Comparison of ENCODE assay signal across 18 cellular contexts in the genomic region with DNA sequence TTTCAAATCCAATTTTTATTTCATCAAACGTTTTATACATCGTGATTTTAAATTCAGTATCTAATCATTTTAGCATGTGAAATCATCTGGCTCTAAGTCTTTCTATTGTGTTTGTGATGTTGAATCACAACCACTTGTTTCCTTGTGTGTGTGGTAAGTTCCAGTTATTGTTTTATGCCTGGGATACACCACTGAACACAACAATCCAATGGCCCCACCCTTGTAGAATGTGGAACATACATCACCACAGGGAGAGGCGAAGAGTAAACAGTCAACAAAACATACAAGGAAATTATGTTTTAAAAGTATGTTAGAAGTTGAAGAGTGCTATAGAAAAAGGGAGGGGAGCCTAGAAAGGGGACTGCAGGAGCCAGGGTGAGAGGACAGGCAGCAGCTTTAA.
"Had no signal": no experiment of that assay in that cellular context is flagged by ENCODE, and none has a peak within 500 bp of the region (broad histone marks: within the 10 kb centered on the region; RNA-seq: fewer than 3 reads in every experiment).

No MANE protein-coding gene starts in this region.

- ATAC-seq: effector memory CD8-positive, alpha-beta T cell; gastrocnemius medialis; left lung; lower lobe of right lung; naive thymus-derived CD4-positive, alpha-beta T cell; psoas muscle had no signal

- FAIRE-seq: small intestine had no signal

- H3K27ac ChIP-seq: left lung, lower lobe of right lung, neutrophil, psoas muscle, uterus had no signal

- H3K9me3 ChIP-seq: gastrocnemius medialis, heart right ventricle, left lung, lower lobe of right lung, neutrophil, psoas muscle, upper lobe of left lung, uterus had no signal

- H3K4me3 ChIP-seq: gastrocnemius medialis, heart right ventricle, left lung, lower lobe of right lung, psoas muscle, upper lobe of left lung, uterus had no signal

- H3K4me1 ChIP-seq: uterus had no signal

- DNase-seq: central memory CD4-positive, alpha-beta T cell; effector memory CD8-positive, alpha-beta T cell; gastrocnemius medialis; heart right ventricle; hypothalamus; kidney glomerular epithelial cell; left lung; lower lobe of right lung; midbrain; naive thymus-derived CD4-positive, alpha-beta T cell; nephron progenitor cell; psoas muscle; small intestine; stimulated activated CD4-positive, alpha-beta T cell treated with anti-CD3 and anti-CD28 coated beads, Interleukin-12 subunit alpha, Interleukin-12 subunit beta, amount 100 ng/mL, for 4 hours; stimulated activated naive CD4-positive, alpha-beta T cell treated with Interleukin-2 at 50 U/mL for 16 hours; upper lobe of left lung; uterus had no signal

- H3K36me3 ChIP-seq: gastrocnemius medialis, neutrophil, uterus had no signal

- H3K27me3 ChIP-seq: gastrocnemius medialis, heart right ventricle, left lung, neutrophil, upper lobe of left lung, uterus had no signal
